Comparison of ENCODE assay signal across 1 cellular context in genomic region chr16:84282533-84282932, GRCh38.
TF ChIP-seq lines count a peak whose summit lies in the region.

No MANE protein-coding gene starts in this region.

TF ChIP-seq in HepG2, 621 proteins besides CTCF, POLR2A, EP300 and RAD21:
- TF ChIP-seq ZGPAT (CRISPR knock-in tag; IDR thresholded peaks at IDR 0.05) (no peak), CREB1 (IDR thresholded peaks at IDR 0.05) (peak; percentile 91), CREB1 (CRISPR knock-in tag; IDR thresholded peaks at IDR 0.05) (no peak)
